8 cellular contexts compared by ENCODE assay signal in the genomic region with DNA sequence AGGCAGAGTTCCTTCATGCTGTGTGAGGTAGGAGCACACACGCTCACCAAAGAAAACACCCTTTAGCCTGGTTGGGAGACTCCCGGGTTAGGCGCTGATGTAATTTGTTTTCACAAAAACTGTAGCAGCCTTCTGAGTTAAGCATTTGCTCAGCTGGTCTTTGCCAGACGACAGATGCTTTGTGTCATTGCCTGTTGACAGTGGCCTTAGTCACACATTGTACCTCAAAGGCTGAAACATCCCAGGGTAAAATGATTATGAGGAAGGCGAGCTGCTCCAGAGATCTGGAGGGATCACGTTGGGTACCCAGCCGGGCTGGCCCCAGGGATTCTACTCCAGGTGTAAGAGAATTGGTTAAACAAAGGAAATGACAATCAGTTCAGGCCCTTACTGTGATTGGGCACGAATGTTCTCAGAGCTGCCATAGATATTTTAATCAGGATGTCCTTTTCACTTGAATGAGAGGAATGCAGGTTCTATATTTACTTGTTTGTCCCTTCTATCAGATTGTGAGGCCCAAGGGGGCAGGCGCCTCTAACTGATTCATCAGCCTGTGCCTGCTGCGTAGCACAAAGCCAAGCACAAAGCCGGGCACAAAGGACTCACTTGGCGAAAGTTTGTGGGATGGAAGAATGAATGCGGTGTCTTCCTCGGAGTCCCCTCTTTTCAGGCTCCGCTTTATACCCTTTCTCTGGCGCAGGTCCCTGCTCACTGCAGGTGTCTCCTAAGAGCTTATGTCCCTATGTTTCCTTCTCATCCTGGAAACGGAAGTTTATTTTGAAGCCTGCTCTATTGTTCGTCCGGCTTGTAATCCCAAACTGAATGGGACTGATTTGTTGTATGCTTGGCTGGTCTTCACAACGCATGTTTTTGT. TPM values are rescaled to one million over a fixed set of nuclear protein-coding genes. Genes with fewer than 3 reads are reported as not detected.
DNase-seq lines count a peak whose midpoint lies in the region; ATAC-seq and TF ChIP-seq lines count a peak whose summit lies in the region.

No MANE protein-coding gene starts in this region.

- POLR2A ChIA-PET in BJ (lab: Charles Lee), result no interaction called here
- POLR2A ChIA-PET in naive thymus-derived CD8-positive, alpha-beta T cell (lab: Charles Lee), result no interaction called here

- WGBS in spleen, 5 donors, result 72 to 79% (median 74%) methylated on average over 20 of the region's 20 CpGs

- peak; percentile 93 for ATAC-seq in mucosa of descending colon
- ATAC-seq in GM19397 (IDR thresholded peaks at IDR 0.05; ENCODE audit: unreplicated experiment), result no peak
- no peak for ATAC-seq in naive thymus-derived CD8-positive, alpha-beta T cell

- DNase-seq in BJ (ENCODE audit: low read depth) (peak; percentile 62), NCI-H226 (peak; percentile 54), epithelial cell of esophagus (ENCODE audit: low read depth) (peak; percentile 71), mucosa of descending colon (peak in 2 of 3 donors; percentile 27 to 62), spleen (no peak)
- no peak for DNase-seq in activated CD4-positive, alpha-beta T cell treated with anti-CD3 and anti-CD28 coated beads, Interleukin-2, amount 50 U/mL, for 1 hour
- DNase-seq in naive thymus-derived CD8-positive, alpha-beta T cell, result no peak

- H3K9me3 ChIP-seq in mucosa of descending colon, result no peaks in the 10 kb centered on the region
- no peaks in the 10 kb centered on the region for H3K9me3 ChIP-seq in spleen

- TF ChIP-seq POLR2A in spleen (IDR thresholded peaks at IDR 0.05), result no peak

- CTCF ChIA-PET in BJ (lab: Yijun Ruan, JAX), result interaction anchor here (0.7 to 7.2 kb wide), 6 partner anchors 14 to 325 kb away, joined by 3 to 39 read pairs (median 3); no protein-coding TSS in a partner anchor

- H3K4me1 ChIP-seq in mucosa of descending colon (ENCODE audit: low read depth) (no peaks in the 10 kb centered on the region), spleen (peaks cover 0 to 12% (median 0%) of the 10 kb centered on the region in 6 donors)

- H3K27me3 ChIP-seq in BJ (ENCODE audit: control insufficient read depth, insufficient read depth, low read length), result no peaks in the 10 kb centered on the region
- H3K27me3 ChIP-seq in spleen (replicated peaks in 1 of 7), result no peaks in the 10 kb centered on the region

- H3K4me3 ChIP-seq in BJ (ENCODE audit: low read depth, low read length) (no peak overlapping the region), epithelial cell of esophagus (ENCODE audit: low read length) (no peak overlapping the region), mucosa of descending colon (no peak overlapping the region), spleen (no peak overlapping the region)

- TF ChIP-seq CTCF in BJ (IDR thresholded peaks at IDR 0.05; ENCODE audit: insufficient read depth, low read depth, low read length) (no peak), epithelial cell of esophagus (IDR thresholded peaks at IDR 0.05; ENCODE audit: insufficient read depth, low read depth, low read length, missing control alignments) (no peak), mucosa of descending colon (IDR thresholded peaks at IDR 0.05) (no peak), spleen (IDR thresholded peaks at IDR 0.05 in 8 of 11, conservative IDR thresholded peaks at IDR 0.05 in 3 of 11) (no peak)

- peak overlapping the region in 2 of 8 donors; percentile 3 to 29 for H3K27ac ChIP-seq in spleen

- H3K27me3 Mint-ChIP-seq in naive thymus-derived CD8-positive, alpha-beta T cell, result peaks cover 7 to 25% (median 8%) of the 10 kb centered on the region in 5 donors

- no peaks in the 10 kb centered on the region for H3K4me1 Mint-ChIP-seq in naive thymus-derived CD8-positive, alpha-beta T cell

- intact Hi-C loops in mucosa of descending colon (cut with DNase I, micrococcal nuclease) (no loop called here), spleen (cut with DNase I; ENCODE audit: low total_unique reads) (no loop called here)

- H3K36me3 Mint-ChIP-seq in naive thymus-derived CD8-positive, alpha-beta T cell, result no peaks in the 10 kb centered on the region

- no peak overlapping the region for H3K27ac Mint-ChIP-seq in naive thymus-derived CD8-positive, alpha-beta T cell

- H3K4me3 Mint-ChIP-seq in naive thymus-derived CD8-positive, alpha-beta T cell, result no peak overlapping the region

- H3K9me3 Mint-ChIP-seq in naive thymus-derived CD8-positive, alpha-beta T cell, result no peaks in the 10 kb centered on the region

- no peaks in the 10 kb centered on the region for H3K36me3 ChIP-seq in BJ (ENCODE audit: control insufficient read depth, insufficient read depth, low read length)
- no peaks in the 10 kb centered on the region for H3K36me3 ChIP-seq in mucosa of descending colon (ENCODE audit: low read depth)
- no peaks in the 10 kb centered on the region for H3K36me3 ChIP-seq in spleen

RNA-seq across cellular contexts. Expression of gene ADM, which starts 47.1 kb away (rescaled TPM):
- polyA plus RNA-seq in BJ (2011; rRNA removed), result 453 and 569 TPM in 2 replicates
- 194 and 357 TPM in 2 replicates for polyA minus RNA-seq in BJ (2011; rRNA and poly(A)+ RNA removed)
- total RNA-seq in mucosa of descending colon, result 100 to 1,000 TPM in 1 of 3 donors, 10 to 100 TPM in 2; 49.5 to 124 (median 72.9) TPM
- 10 to 100 TPM; 25.6 to 88.0 (median 38.3) TPM for total RNA-seq in spleen
- 1 to 10 TPM; 5.2 to 7.8 (median 7.3) TPM for polyA plus RNA-seq in spleen
- under 1 TPM; 0.77 to 0.91 TPM for total RNA-seq in naive thymus-derived CD8-positive, alpha-beta T cell
- under 1 TPM in 1 of 3 donors, not detected in 2; 0.15 TPM for polyA plus RNA-seq in naive thymus-derived CD8-positive, alpha-beta T cell

RNA-seq across cellular contexts. Expression of gene SBF2, which starts 58.0 kb away (rescaled TPM):
- polyA plus RNA-seq in BJ (2011; rRNA removed) (33.8 and 41.2 TPM in 2 replicates), spleen (1 to 10 TPM; 3.6 to 5.0 (median 4.3) TPM)
- polyA minus RNA-seq in BJ (2011; rRNA and poly(A)+ RNA removed), result 40.7 and 56.7 TPM in 2 replicates
- total RNA-seq in mucosa of descending colon (10 to 100 TPM; 35.2 to 60.3 (median 48.2) TPM), spleen (10 to 100 TPM; 38.2 to 70.9 (median 67.3) TPM)
- 10 to 100 TPM; 14.2 to 14.6 TPM for total RNA-seq in naive thymus-derived CD8-positive, alpha-beta T cell
- 1 to 10 TPM; 2.0 to 4.9 (median 4.1) TPM for polyA plus RNA-seq in naive thymus-derived CD8-positive, alpha-beta T cell

Comparison
In these comparisons a context has a peak if more than half of its experiments do, and no peak if none do; other contexts are left out.
1. DNase-seq: peak in BJ (single experiment), NCI-H226 (single experiment), epithelial cell of esophagus (single experiment) and mucosa of descending colon (2 of 3); none in spleen (single experiment), activated CD4-positive, alpha-beta T cell treated with anti-CD3 and anti-CD28 coated beads, Interleukin-2, amount 50 U/mL, for 1 hour (single experiment) and naive thymus-derived CD8-positive, alpha-beta T cell (0 of 10).
2. RNA of gene ADM, which starts 47.1 kb away (total RNA-seq): 49.5 to 124 TPM in mucosa of descending colon and 25.6 to 88.0 TPM in spleen; 0.77 to 0.91 TPM in naive thymus-derived CD8-positive, alpha-beta T cell; every median in the first group is over 10 times any median in the second.